27 cellular contexts compared by ENCODE assay signal in genomic region chr22:19518568-19519030, GRCh38. TPM values are rescaled to one million over a fixed set of nuclear protein-coding genes. Genes with fewer than 3 reads are reported as not detected.
DNase-seq lines count a peak whose midpoint lies in the region; ATAC-seq and TF ChIP-seq lines count a peak whose summit lies in the region.
"Had no signal": no experiment of that assay in that cellular context is flagged by ENCODE, and none has a peak within 500 bp of the region (broad histone marks: within the 10 kb centered on the region; RNA-seq: fewer than 3 reads in every experiment).

No MANE protein-coding gene starts in this region.

- peaks cover 15% of the 10 kb centered on the region for H3F3A ChIP-seq in neural progenitor cell (ENCODE audit: low read depth)

- no peak overlapping the region for H3K4me3 ChIP-seq in neural progenitor cell
- H3K4me3 ChIP-seq: GM12878, GM23248, HAP-1, PC-9 had no signal

- H3K27me3 Mint-ChIP-seq in T-helper 17 cell (peaks cover 6% of the 10 kb centered on the region), neural progenitor cell (ENCODE audit: insufficient read depth, low read depth) (peaks cover 12% of the 10 kb centered on the region)

- H3K4me1 Mint-ChIP-seq in T-helper 17 cell (peaks cover 6% of the 10 kb centered on the region), neural progenitor cell (peaks cover 14% of the 10 kb centered on the region)

- peaks cover 4% of the 10 kb centered on the region for H3K27me3 ChIP-seq in layer of hippocampus (ENCODE audit: control insufficient read depth, insufficient read depth, low read length)
- peaks cover 23% of the 10 kb centered on the region for H3K27me3 ChIP-seq in neural progenitor cell

- no peaks in the 10 kb centered on the region for H3K79me2 ChIP-seq in neural progenitor cell (ENCODE audit: low read depth)

- TF ChIP-seq CTCF in neural progenitor cell (IDR thresholded peaks at IDR 0.05) = no peak

- ATAC-seq in T-helper 17 cell (no peak), HG03095 (IDR thresholded peaks at IDR 0.05; ENCODE audit: unreplicated experiment) (no peak)
- ATAC-seq: GM12878, HepG2 had no signal

- H3K36me3 Mint-ChIP-seq in T-helper 17 cell (ENCODE audit: low read depth) (no peaks in the 10 kb centered on the region), neural progenitor cell (peaks cover 18% of the 10 kb centered on the region)

- no peak overlapping the region for H3K4me3 Mint-ChIP-seq in T-helper 17 cell
- H3K4me3 Mint-ChIP-seq in neural progenitor cell = peak overlapping the region; percentile 21

- peak; percentile 4 for DNase-seq in AG20443 (ENCODE audit: low spot score)
- DNase-seq in T-helper 17 cell = no peak
- DNase-seq in neural progenitor cell (ENCODE audit: low spot score) = no peak
- no peak for DNase-seq in cortex of kidney (lab: John Stamatoyannopoulos, UW)
- no peak for DNase-seq in COLO668 (lab: John Stamatoyannopoulos, UW; ENCODE audit: unreplicated experiment)
- DNase-seq: CD4-positive, CD25-positive, alpha-beta regulatory T cell; COR-L47; DMS 273 treated with DMSO at 0.1 percent for 48 hours; DND-41; GM23248; KBM-7; NCI-H1092; NCI-H1436; NCI-H187 treated with DMSO at 0.1 percent for 48 hours; NCI-H2227 treated with DMSO at 0.1 percent for 48 hours; NCI-H510A; NCI-H748 treated with DMSO at 0.1 percent for 48 hours; PC-9; RPMI8226; SIG-M5 had no signal

- H3K9ac ChIP-seq in neural progenitor cell = no peak overlapping the region
- H3K9ac ChIP-seq: GM23248 had no signal

- H3K36me3 ChIP-seq in neural progenitor cell = no peaks in the 10 kb centered on the region

- no peaks in the 10 kb centered on the region for H3K9me3 Mint-ChIP-seq in neural progenitor cell

- no peaks in the 10 kb centered on the region for H3K9me3 ChIP-seq in T-helper 17 cell (ENCODE audit: control insufficient read depth, low read length, poor library complexity, severe bottlenecking)
- H3K9me3 ChIP-seq in neural progenitor cell (ENCODE audit: low read depth) = no peaks in the 10 kb centered on the region
- H3K9me3 ChIP-seq: HAP-1 had no signal

- H3K27ac ChIP-seq in layer of hippocampus (ENCODE audit: low read depth, low read length) (peak overlapping the region; percentile 21), neural progenitor cell (no peak overlapping the region)
- H3K27ac ChIP-seq: GM23248, HL-60, PC-9 had no signal

- peaks cover 17% of the 10 kb centered on the region for H4K20me1 ChIP-seq in neural progenitor cell (ENCODE audit: low read depth)

- no peak overlapping the region for H3K4me2 ChIP-seq in neural progenitor cell
- H3K4me2 ChIP-seq: PC-9 had no signal

- peaks cover 9% of the 10 kb centered on the region for H3K4me1 ChIP-seq in neural progenitor cell
- H3K4me1 ChIP-seq: HAP-1 had no signal

- peak overlapping the region; percentile 61 for H3K27ac Mint-ChIP-seq in T-helper 17 cell
- no peak overlapping the region for H3K27ac Mint-ChIP-seq in neural progenitor cell

- H2AFZ ChIP-seq in neural progenitor cell (replicated peaks) = no peak overlapping the region
- H2AFZ ChIP-seq: GM23248, PC-9 had no signal

RNA-seq across cellular contexts. Expression of gene CLDN5, which starts 5.6 kb away (rescaled TPM):
- total RNA-seq in T-helper 17 cell (10 to 100 TPM in 1 of 2 donors, under 1 TPM in 1; 0.87 to 20.0 TPM), neural progenitor cell (ENCODE audit: low replicate concordance) (0.69 and 4.1 TPM in 2 replicates)
- total RNA-seq: GM23248, HepG2, HT-29, PC-9 had no signal

RNA-seq across cellular contexts. Expression of gene CDC45, which starts 38.9 kb away (rescaled TPM):
- total RNA-seq in T-helper 17 cell = under 1 TPM; 0.32 to 0.37 TPM
- 40.9 and 50.7 TPM in 2 replicates for total RNA-seq in neural progenitor cell (ENCODE audit: low replicate concordance)

RNA-seq across cellular contexts. Expression of gene UFD1, which starts 39.6 kb away (rescaled TPM):
- total RNA-seq in T-helper 17 cell (10 to 100 TPM; 76.3 to 79.2 TPM), neural progenitor cell (ENCODE audit: low replicate concordance) (37.5 and 37.7 TPM in 2 replicates)

Comparison
In these comparisons a context has a peak if more than half of its experiments do, and no peak if none do; other contexts are left out.
1. RNA of gene CDC45, which starts 38.9 kb away (total RNA-seq): 40.9 to 50.7 TPM in neural progenitor cell; 0.32 to 0.37 TPM in T-helper 17 cell; every median in the first group is over 10 times any median in the second.